In genomic region chr13:93767231-93767916, GRCh38 we compare ENCODE assay signal across 18 cellular contexts.
"Had no signal": no experiment of that assay in that cellular context is flagged by ENCODE, and none has a peak within 500 bp of the region (broad histone marks: within the 10 kb centered on the region; RNA-seq: fewer than 3 reads in every experiment).

No MANE protein-coding gene starts in this region.

- H3K27me3 Mint-ChIP-seq: activated B cell treated with CpG ODN at 0.5 μM for 24 hours; activated CD4-positive, alpha-beta T cell treated with anti-CD3 and anti-CD28 coated beads, Interleukin-2, amount 10 ng/mL, durations not matched to agents 7 days and 5 days; activated naive CD4-positive, alpha-beta T cell treated with anti-CD3 and anti-CD28 coated beads, Interleukin-2, amount 10 ng/mL, durations not matched to agents 7 days and 5 days; dendritic cell treated with granulocyte-macrophage colony-stimulating factor and Interleukin-4, amounts not matched to agents 40 ng/mL and 50 ng/mL, for 4 days had no signal

- H3K36me3 Mint-ChIP-seq: activated naive CD4-positive, alpha-beta T cell treated with anti-CD3 and anti-CD28 coated beads, Interleukin-2, amount 10 ng/mL, durations not matched to agents 7 days and 5 days; naive thymus-derived CD4-positive, alpha-beta T cell had no signal

- DNase-seq: activated B cell treated with CpG ODN at 0.5 μM for 24 hours; activated CD4-positive, alpha-beta T cell treated with anti-CD3 and anti-CD28 coated beads, Interleukin-2, amount 10 ng/mL, durations not matched to agents 7 days and 5 days; activated CD8-positive, alpha-beta memory T cell treated with anti-CD3 and anti-CD28 coated beads for 24 hours; activated naive CD4-positive, alpha-beta T cell treated with anti-CD3 and anti-CD28 coated beads, Interleukin-2, amount 10 ng/mL, durations not matched to agents 7 days and 5 days; central memory CD4-positive, alpha-beta T cell; effector memory CD8-positive, alpha-beta T cell; hypothalamus; naive thymus-derived CD4-positive, alpha-beta T cell; nucleus accumbens; sigmoid colon; stimulated activated CD4-positive, alpha-beta T cell treated with anti-CD3 and anti-CD28 coated beads, Interleukin-12 subunit alpha, Interleukin-12 subunit beta, amount 100 ng/mL, for 4 hours; stimulated activated CD8-positive, alpha-beta memory T cell treated with anti-CD3 and anti-CD28 coated beads, Interleukin-4, amount 100 ng/mL, for 48 hours; uterus had no signal

- H3K4me3 ChIP-seq: lung, sigmoid colon, uterus had no signal

- H3K4me3 Mint-ChIP-seq: activated B cell treated with CpG ODN at 0.5 μM for 24 hours; activated CD4-positive, alpha-beta T cell treated with anti-CD3 and anti-CD28 coated beads, Interleukin-2, amount 10 ng/mL, durations not matched to agents 7 days and 5 days; activated naive CD4-positive, alpha-beta T cell treated with anti-CD3 and anti-CD28 coated beads, Interleukin-2, amount 10 ng/mL, durations not matched to agents 7 days and 5 days; dendritic cell treated with granulocyte-macrophage colony-stimulating factor and Interleukin-4, amounts not matched to agents 40 ng/mL and 50 ng/mL, for 4 days; effector memory CD8-positive, alpha-beta T cell; naive thymus-derived CD4-positive, alpha-beta T cell; stimulated activated naive CD8-positive, alpha-beta T cell treated with anti-CD3 and anti-CD28 coated beads, Interleukin-15, Interleukin-2, amounts not matched to agents 100 ng/mL and 50 ng/mL, for 24 hours; T-helper 1 cell treated with Interleukin-12 subunit alpha and Interleukin-12 subunit beta and Interleukin-4 antibody, amounts not matched to agents 30 μg/mL and 1 μg/mL, for 36 hours had no signal

- H3K27me3 ChIP-seq: sigmoid colon, uterus had no signal

- H3K36me3 ChIP-seq: sigmoid colon, uterus had no signal

- H3K27ac Mint-ChIP-seq: activated B cell treated with CpG ODN at 0.5 μM for 24 hours; activated CD4-positive, alpha-beta T cell treated with anti-CD3 and anti-CD28 coated beads, Interleukin-2, amount 10 ng/mL, durations not matched to agents 7 days and 5 days; activated naive CD4-positive, alpha-beta T cell treated with anti-CD3 and anti-CD28 coated beads, Interleukin-2, amount 10 ng/mL, durations not matched to agents 7 days and 5 days; activated T-helper 2 cell treated with anti-CD3 and anti-CD28 coated beads, Interferon-gamma antibody, Interleukin-2, Interleukin-4, amounts not matched to agents 10 μg/mL and 5 μg/mL and 100 μg/mL, durations not matched to agents 14 hours and 24 hours and 36 hours; dendritic cell treated with granulocyte-macrophage colony-stimulating factor and Interleukin-4, amounts not matched to agents 40 ng/mL and 50 ng/mL, for 4 days; effector memory CD8-positive, alpha-beta T cell; naive thymus-derived CD4-positive, alpha-beta T cell; stimulated activated naive CD8-positive, alpha-beta T cell treated with anti-CD3 and anti-CD28 coated beads, Interleukin-15, Interleukin-2, amounts not matched to agents 100 ng/mL and 50 ng/mL, for 24 hours; T-helper 1 cell treated with Interleukin-12 subunit alpha and Interleukin-12 subunit beta and Interleukin-4 antibody, amounts not matched to agents 30 μg/mL and 1 μg/mL, for 36 hours had no signal

- H3K4me1 ChIP-seq: uterus had no signal

- ATAC-seq: effector memory CD8-positive, alpha-beta T cell; naive thymus-derived CD4-positive, alpha-beta T cell had no signal

- H3K9me3 Mint-ChIP-seq: activated naive CD4-positive, alpha-beta T cell treated with anti-CD3 and anti-CD28 coated beads, Interleukin-2, amount 10 ng/mL, durations not matched to agents 7 days and 5 days; activated T-helper 2 cell treated with anti-CD3 and anti-CD28 coated beads, Interferon-gamma antibody, Interleukin-2, Interleukin-4, amounts not matched to agents 10 μg/mL and 5 μg/mL and 100 μg/mL, durations not matched to agents 14 hours and 24 hours and 36 hours had no signal

- H3K27ac ChIP-seq: sigmoid colon, uterus had no signal

- H3K9me3 ChIP-seq: sigmoid colon, uterus had no signal

- H3K4me1 Mint-ChIP-seq: activated B cell treated with CpG ODN at 0.5 μM for 24 hours; activated CD4-positive, alpha-beta T cell treated with anti-CD3 and anti-CD28 coated beads, Interleukin-2, amount 10 ng/mL, durations not matched to agents 7 days and 5 days; activated naive CD4-positive, alpha-beta T cell treated with anti-CD3 and anti-CD28 coated beads, Interleukin-2, amount 10 ng/mL, durations not matched to agents 7 days and 5 days had no signal
